Comparison of ENCODE assay signal across 35 cellular contexts in genomic region chr11:124592627-124593026, GRCh38. TPM values are rescaled to one million over a fixed set of nuclear protein-coding genes. Genes with fewer than 3 reads are reported as not detected.
"Had no signal": no experiment of that assay in that cellular context is flagged by ENCODE, and none has a peak within 500 bp of the region (broad histone marks: within the 10 kb centered on the region; RNA-seq: fewer than 3 reads in every experiment).

No MANE protein-coding gene starts in this region.

- H3K27me3 ChIP-seq: SJCRH30 had no signal

- DNase-seq: Kasumi-1, KG1, MG63, NCI-H1048, NCI-H1092 treated with DMSO at 0.1 percent for 48 hours, NCI-H1417, NCI-H1436, NCI-H146, NCI-H1694, NCI-H187, NCI-H1930, NCI-H2029 treated with DMSO at 0.1 percent for 48 hours, NCI-H2081 treated with DMSO at 0.1 percent for 48 hours, NCI-H2107, NCI-H2171, NCI-H2227 treated with DMSO at 0.1 percent for 48 hours, NCI-H345, NCI-H446, NCI-H510A treated with DMSO at 0.1 percent for 48 hours, NCI-H524 treated with DMSO at 0.1 percent for 48 hours, NCI-H526 treated with DMSO at 0.1 percent for 48 hours, NCI-H774, PC-9, SHP77, SIG-M5, SJCRH30 had no signal

- H3K9me3 ChIP-seq: MG63, SJCRH30 had no signal

- H3K4me1 ChIP-seq: SJCRH30 had no signal

- H3K36me3 ChIP-seq: MG63, SJCRH30 had no signal

- H3K4me3 ChIP-seq: K562, MG63, PC-9, SJCRH30, SK-N-MC had no signal

- H3K27ac ChIP-seq: PC-9, RWPE1, SJCRH30, SK-N-MC had no signal

RNA-seq across cellular contexts. Expression of gene PANX3, which starts 18.6 kb away (rescaled TPM):
- total RNA-seq: M059J, NCI-H460, OCI-LY7, PC-9, Right ventricle myocardium inferior, RPMI7951, SJCRH30, SK-MEL-5 had no signal

RNA-seq across cellular contexts. Expression of gene OR8A1, which starts 22.8 kb away (rescaled TPM):
- total RNA-seq: M059J, NCI-H460, OCI-LY7, PC-9, Right ventricle myocardium inferior, RPMI7951, SJCRH30, SK-MEL-5 had no signal

RNA-seq across cellular contexts. Expression of gene OR8B12, which starts 49.2 kb away (rescaled TPM):
- total RNA-seq: K562, M059J, NCI-H460, OCI-LY7, PC-9, Right ventricle myocardium inferior, RPMI7951, SJCRH30, SK-MEL-5 had no signal
